Comparison of ENCODE assay signal across 7 cellular contexts in genomic region chr6:98845201-98846020, GRCh38. TPM values are rescaled to one million over a fixed set of nuclear protein-coding genes. Genes with fewer than 3 reads are reported as not detected.
DNase-seq lines count a peak whose midpoint lies in the region; ATAC-seq, FAIRE-seq and TF ChIP-seq lines count a peak whose summit lies in the region.

No MANE protein-coding gene starts in this region.

- peak; percentile 48 for ATAC-seq in HG02759 (IDR thresholded peaks at IDR 0.05; ENCODE audit: unreplicated experiment)

- TF ChIP-seq CTCF in ascending aorta (IDR thresholded peaks at IDR 0.05) (peak; percentile 56 to 82 (median 74)), right atrium auricular region (IDR thresholded peaks at IDR 0.05) (peak; percentile 61 to 88)

- H3K27ac ChIP-seq in ascending aorta (no peak overlapping the region), right atrium auricular region (no peak overlapping the region)

- peak; percentile 88 for FAIRE-seq in GM12892 (lab: Jason Lieb, UNC)

- H3K27me3 ChIP-seq in ascending aorta, result peaks cover 33% of the 10 kb centered on the region
- peaks cover 30 to 38% of the 10 kb centered on the region in 2 donors for H3K27me3 ChIP-seq in right atrium auricular region

- H3K4me1 ChIP-seq in ascending aorta (peaks cover 11 to 18% of the 10 kb centered on the region in 2 donors), right atrium auricular region (peaks cover 0 to 41% of the 10 kb centered on the region in 2 donors)

- no peak for DNase-seq in GM12892 (ENCODE audit: insufficient read length)
- DNase-seq in NCI-H128 (lab: John Stamatoyannopoulos, UW; ENCODE audit: unreplicated experiment), result peak; percentile 82
- peak; percentile 47 for DNase-seq in T follicular helper cell (ENCODE audit: low read depth)
- peak in 1 of 2 donors; percentile 81 for DNase-seq in ascending aorta (ENCODE audit: low spot score in 2 of 2)
- DNase-seq in right atrium auricular region (ENCODE audit: low spot score), result peak; percentile 81
- peak; percentile 92 for DNase-seq in retina

- H3K9me3 ChIP-seq in ascending aorta, result no peaks in the 10 kb centered on the region
- no peaks in the 10 kb centered on the region for H3K9me3 ChIP-seq in right atrium auricular region

- H3K4me3 ChIP-seq in ascending aorta, result peak overlapping the region; percentile 51 to 55
- H3K4me3 ChIP-seq in right atrium auricular region, result peak overlapping the region in 1 of 2 donors; percentile 28

- intact Hi-C loops in ascending aorta (cut with DNase I), result no loop called here

- no peak for TF ChIP-seq POLR2A in GM12892 (IDR thresholded peaks at IDR 0.05; ENCODE audit: low read depth, low read length)

- H3K36me3 ChIP-seq in ascending aorta (no peaks in the 10 kb centered on the region), right atrium auricular region (no peaks in the 10 kb centered on the region)

RNA-seq across cellular contexts. Expression of gene POU3F2, which starts 11.0 kb away (rescaled TPM):
- polyA plus RNA-seq in GM12892 (2012; ENCODE audit: missing spikeins), result not detected
- total RNA-seq in ascending aorta (not detected), right atrium auricular region (not detected)
